32 cellular contexts compared by ENCODE assay signal in the genomic region with DNA sequence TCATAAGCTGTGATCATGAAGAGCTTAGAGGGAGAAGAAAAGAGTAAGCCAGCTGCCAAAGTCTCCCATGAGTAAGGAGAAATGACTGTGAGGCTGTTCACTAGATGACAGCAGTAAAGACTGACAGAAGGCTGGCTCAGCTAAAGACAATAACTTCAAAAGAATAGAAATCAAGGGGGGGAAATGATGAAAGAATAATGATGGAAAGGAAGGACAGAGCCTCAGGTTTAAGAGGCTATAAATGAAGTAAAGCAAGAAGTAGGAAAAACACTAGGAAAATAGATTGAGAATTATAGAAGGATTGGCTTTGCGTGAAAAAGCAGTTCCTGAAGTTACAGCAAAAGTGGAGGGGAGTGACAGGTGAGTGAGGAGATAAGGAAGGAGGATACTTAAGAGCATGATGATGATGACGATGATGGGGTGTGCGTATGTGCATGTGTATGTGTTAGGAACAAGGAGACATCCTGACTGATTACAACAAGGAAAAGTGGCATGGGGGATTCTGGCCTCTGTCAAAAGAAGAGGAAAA. TPM values are rescaled to one million over a fixed set of nuclear protein-coding genes. Genes with fewer than 3 reads are reported as not detected.
DNase-seq lines count a peak whose midpoint lies in the region; ATAC-seq and TF ChIP-seq lines count a peak whose summit lies in the region.
"Had no signal": no experiment of that assay in that cellular context is flagged by ENCODE, and none has a peak within 500 bp of the region (broad histone marks: within the 10 kb centered on the region; RNA-seq: fewer than 3 reads in every experiment).

No MANE protein-coding gene starts in this region.

- peak; percentile 26 for DNase-seq in D341Med (ENCODE audit: low spot score)
- DNase-seq in IMR-90: peak; percentile 31
- peak; percentile 11 for DNase-seq in epithelial cell of esophagus (ENCODE audit: low read depth)
- peak; percentile 12 for DNase-seq in renal cortical epithelial cell (ENCODE audit: low read depth)
- DNase-seq in stimulated activated CD4-positive, alpha-beta T cell treated with anti-CD3 and anti-CD28 coated beads, Interleukin-1b, Interleukin-23, amount 100 ng/mL, for 48 hours: no peak
- DNase-seq in NCI-H1930 (lab: John Stamatoyannopoulos, UW): no peak
- DNase-seq in Ammon's horn (ENCODE audit: low spot score): no peak
- no peak for DNase-seq in retina
- DNase-seq: activated CD4-positive, alpha-beta T cell treated with anti-CD3 and anti-CD28 coated beads for 48 hours; activated naive CD4-positive, alpha-beta T cell treated with anti-CD3 and anti-CD28 coated beads, Interleukin-2, amount 50 U/mL, for 16 hours; BE2C; body of pancreas; DMS53; esophagus squamous epithelium; HFFc6; hippocampal formation; left colon; mammary epithelial cell; NCI-H2081; NCI-H446; NCI-H748 treated with DMSO at 0.1 percent for 48 hours; nephron progenitor cell; RPMI8226; small intestine; T-helper 9 cell; tibial artery had no signal

- H4K20me1 ChIP-seq in IMR-90 (ENCODE audit: insufficient read depth, low read length): no peaks in the 10 kb centered on the region

- no peak overlapping the region for H3K4me2 ChIP-seq in IMR-90 (ENCODE audit: low read depth, low read length)
- H3K4me2 ChIP-seq: GM23338 had no signal

- CTCF ChIA-PET in IMR-90 (lab: Yijun Ruan, JAX): interaction anchor here (0.9 kb wide), 1 partner anchor 15 kb away, joined by 3 read pairs; no protein-coding TSS in a partner anchor

- no peak overlapping the region for H3K4ac ChIP-seq in IMR-90 (ENCODE audit: low read depth, low read length)

- H3K18ac ChIP-seq in IMR-90 (ENCODE audit: low read depth, low read length): no peak overlapping the region

- H3K79me1 ChIP-seq in IMR-90 (ENCODE audit: low read depth in 1 of 2, low read length in 2 of 2): peaks cover 13 to 16% of the 10 kb centered on the region in 2 experiments; a peak in 3 of 4 replicates

- H3K4me3 ChIP-seq in IMR-90 (ENCODE audit: insufficient read depth, low read depth, low read length) (no peak overlapping the region), epithelial cell of esophagus (ENCODE audit: low read length) (no peak overlapping the region)
- H3K4me3 ChIP-seq: body of pancreas, esophagus squamous epithelium, GM23338, SJSA1, tibial artery, vagina had no signal

- H3K27ac ChIP-seq in IMR-90 (ENCODE audit: insufficient read depth, low read length): no peak overlapping the region
- H3K27ac ChIP-seq: body of pancreas, esophagus squamous epithelium, SJSA1, tibial artery, vagina, VCaP had no signal

- no peak overlapping the region for H3K14ac ChIP-seq in IMR-90 (replicated peaks; ENCODE audit: low read depth, low read length)

- dilution Hi-C loops in IMR-90 (cut with HindIII; ENCODE audit: low sequenced_read_pairs, unreplicated experiment): no loop called here

- H4K5ac ChIP-seq in IMR-90 (ENCODE audit: low read depth, low read length): no peak overlapping the region

- H3K27me3 ChIP-seq in IMR-90 (ENCODE audit: control insufficient read depth, insufficient read depth, low read length): no peaks in the 10 kb centered on the region
- H3K27me3 ChIP-seq: BE2C, body of pancreas, esophagus squamous epithelium, tibial artery, vagina had no signal

- no peak overlapping the region for H3K9ac ChIP-seq in IMR-90 (ENCODE audit: low read depth, low read length)

- TF ChIP-seq RAD21 in IMR-90 (IDR thresholded peaks at IDR 0.05; ENCODE audit: low read length): no peak

- intact Hi-C loops in IMR-90 (cut with micrococcal nuclease): no loop called here

- H3K9me3 ChIP-seq in IMR-90 (ENCODE audit: control insufficient read depth, insufficient read depth, low read length): no peaks in the 10 kb centered on the region
- H3K9me3 ChIP-seq: BE2C, body of pancreas, esophagus squamous epithelium, SJSA1, tibial artery, vagina had no signal

- no peak overlapping the region for H3K56ac ChIP-seq in IMR-90 (ENCODE audit: extremely low read depth, insufficient read depth, low read length)

- WGBS in IMR-90 (ENCODE audit: extremely low coverage in 2 of 2, insufficient read length in 1 of 2), 2 experiments: 100% methylated on average over 1 of the region's 3 CpGs; no CpG with 5 or more reads in 1 of the 2 experiments

- ATAC-seq in IMR-90 (ENCODE audit: low read depth): no peak
- ATAC-seq: activated T-helper 17 cell treated with anti-CD3 and anti-CD28 coated beads, Interleukin-2, amount 50 U/mL, for 72 hours; body of pancreas; GM23338; left colon had no signal

- no peak for TF ChIP-seq POLR2A in IMR-90 (IDR thresholded peaks at IDR 0.05; ENCODE audit: low read depth, low read length)

- peaks cover 2% of the 10 kb centered on the region; the same call in 1 of the 2 replicates for H3K9me1 ChIP-seq in IMR-90 (ENCODE audit: insufficient read depth, low read length)

- H4K91ac ChIP-seq in IMR-90 (ENCODE audit: insufficient read depth, low read depth, low read length): no peak overlapping the region

- H2BK20ac ChIP-seq in IMR-90 (ENCODE audit: low read depth, low read length): no peak overlapping the region

- no peak overlapping the region for H2AFZ ChIP-seq in IMR-90 (replicated peaks; ENCODE audit: low read length, poor library complexity)
- H2AFZ ChIP-seq: GM23338 had no signal

- no TSS peak for BruUV-seq in IMR-90 (replicated peaks; lab: Mats Ljungman, UMichigan)

- no peak overlapping the region for H2BK120ac ChIP-seq in IMR-90 (ENCODE audit: low read depth, low read length)

- 0 out of 2 replicates have a peak, but pooled peaks cover 1% of the 10 kb centered on the region for H3K36me3 ChIP-seq in IMR-90 (ENCODE audit: control insufficient read depth, insufficient read depth, low read length)
- H3K36me3 ChIP-seq: BE2C, tibial artery, vagina had no signal

- no peak overlapping the region for H2AK5ac ChIP-seq in IMR-90 (ENCODE audit: low read depth, low read length)

- H2BK5ac ChIP-seq in IMR-90 (ENCODE audit: low read depth, low read length, poor library complexity, severe bottlenecking): no peak overlapping the region

- in situ Hi-C loops in IMR-90 (cut with MboI; ENCODE audit: low sequenced_read_pairs): no loop called here

- H3K23ac ChIP-seq in IMR-90 (ENCODE audit: low read depth, low read length): no peak overlapping the region

- no peak overlapping the region for H2BK15ac ChIP-seq in IMR-90 (ENCODE audit: low read depth, low read length)

- no peaks in the 10 kb centered on the region for H3K4me1 ChIP-seq in IMR-90 (ENCODE audit: control insufficient read depth, insufficient read depth, low read length)
- H3K4me1 ChIP-seq: body of pancreas, esophagus squamous epithelium, SJSA1, tibial artery, vagina had no signal

- H4K8ac ChIP-seq in IMR-90 (ENCODE audit: low read depth in 2 of 2, low read length in 2 of 2): no peak overlapping the region

- TF ChIP-seq CTCF in IMR-90 (conservative IDR thresholded peaks at IDR 0.05; ENCODE audit: low read depth, low read length) (no peak), epithelial cell of esophagus (IDR thresholded peaks at IDR 0.05; ENCODE audit: insufficient read depth, low read depth, low read length, missing control alignments) (no peak)

- POLR2A ChIA-PET in IMR-90 (lab: Charles Lee; ENCODE audit: unreplicated experiment): no interaction called here

- H2AK9ac ChIP-seq in IMR-90 (replicated peaks; ENCODE audit: low read depth, low read length, poor library complexity): no peak overlapping the region

TF ChIP-seq in IMR-90, 13 proteins besides CTCF, POLR2A, EP300 and RAD21:
- TF ChIP-seq CHD1 (IDR thresholded peaks at IDR 0.05; ENCODE audit: low read depth, low read length): no peak
- TF ChIP-seq SMC3 (IDR thresholded peaks at IDR 0.05; ENCODE audit: low read depth, low read length): no peak
- TF ChIP-seq, protein P1, sequence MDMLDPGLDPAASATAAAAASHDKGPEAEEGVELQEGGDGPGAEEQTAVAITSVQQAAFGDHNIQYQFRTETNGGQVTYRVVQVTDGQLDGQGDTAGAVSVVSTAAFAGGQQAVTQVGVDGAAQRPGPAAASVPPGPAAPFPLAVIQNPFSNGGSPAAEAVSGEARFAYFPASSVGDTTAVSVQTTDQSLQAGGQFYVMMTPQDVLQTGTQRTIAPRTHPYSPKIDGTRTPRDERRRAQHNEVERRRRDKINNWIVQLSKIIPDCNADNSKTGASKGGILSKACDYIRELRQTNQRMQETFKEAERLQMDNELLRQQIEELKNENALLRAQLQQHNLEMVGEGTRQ (IDR thresholded peaks at IDR 0.05; ENCODE audit: low read depth, low read length): no peak
- TF ChIP-seq BHLHE40 (IDR thresholded peaks at IDR 0.05; ENCODE audit: low read depth, low read length): no peak
- TF ChIP-seq FOS (IDR thresholded peaks at IDR 0.05; ENCODE audit: low read depth, low read length): no peak
- TF ChIP-seq, protein P2, sequence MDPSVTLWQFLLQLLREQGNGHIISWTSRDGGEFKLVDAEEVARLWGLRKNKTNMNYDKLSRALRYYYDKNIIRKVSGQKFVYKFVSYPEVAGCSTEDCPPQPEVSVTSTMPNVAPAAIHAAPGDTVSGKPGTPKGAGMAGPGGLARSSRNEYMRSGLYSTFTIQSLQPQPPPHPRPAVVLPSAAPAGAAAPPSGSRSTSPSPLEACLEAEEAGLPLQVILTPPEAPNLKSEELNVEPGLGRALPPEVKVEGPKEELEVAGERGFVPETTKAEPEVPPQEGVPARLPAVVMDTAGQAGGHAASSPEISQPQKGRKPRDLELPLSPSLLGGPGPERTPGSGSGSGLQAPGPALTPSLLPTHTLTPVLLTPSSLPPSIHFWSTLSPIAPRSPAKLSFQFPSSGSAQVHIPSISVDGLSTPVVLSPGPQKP (IDR thresholded peaks at IDR 0.05; ENCODE audit: borderline replicate concordance, low read depth, low read length): no peak
- TF ChIP-seq CEBPB (IDR thresholded peaks at IDR 0.05; ENCODE audit: low read depth, low read length): no peak
- TF ChIP-seq RFX5 (IDR thresholded peaks at IDR 0.05; ENCODE audit: low read depth, low read length): no peak
- TF ChIP-seq RCOR1 (IDR thresholded peaks at IDR 0.05; ENCODE audit: insufficient replicate concordance, low read length): no peak
- no peak for TF ChIP-seq MAFK (IDR thresholded peaks at IDR 0.05; ENCODE audit: low read depth, low read length)
- TF ChIP-seq MAZ (IDR thresholded peaks at IDR 0.05; ENCODE audit: borderline replicate concordance, low read depth, low read length): no peak
- no peak for TF ChIP-seq MXI1 (IDR thresholded peaks at IDR 0.05; ENCODE audit: borderline replicate concordance, low read depth, low read length)
- TF ChIP-seq NFE2L2 (IDR thresholded peaks at IDR 0.05; ENCODE audit: low read depth, low read length): no peak

RNA-seq across cellular contexts. Expression of a gene that starts 48.2 kb away (rescaled TPM):
- total RNA-seq in IMR-90 (2012; rRNA removed): 120 and 171 TPM in 2 replicates
- 38.6 and 45.1 TPM in 2 replicates for polyA plus RNA-seq in IMR-90 (2012; rRNA removed)
- polyA plus RNA-seq in IMR-90 (2012; cell fraction: cytosol; rRNA removed): 5.3 and 9.9 TPM in 2 replicates
- 2.5 and 23.9 TPM in 2 replicates for polyA plus RNA-seq in IMR-90 (2012; cell fraction: nucleus; rRNA removed; ENCODE audit: low replicate concordance)
- total RNA-seq in renal cortical epithelial cell: 115 and 154 TPM in 2 replicates

RNA-seq across cellular contexts. Expression of a gene that starts 56.5 kb away (rescaled TPM):
- total RNA-seq in IMR-90 (2012; rRNA removed) (under 0.01 TPM in 2 replicates), renal cortical epithelial cell (2.8 and 3.6 TPM in 2 replicates)
- 0.15 and 0.19 TPM in 2 replicates for polyA plus RNA-seq in IMR-90 (2012; rRNA removed)
- polyA plus RNA-seq in IMR-90 (2012; cell fraction: cytosol; rRNA removed): 0.02 and 0.04 TPM in 2 replicates
- 0.74 and 2.3 TPM in 2 replicates for polyA plus RNA-seq in IMR-90 (2012; cell fraction: nucleus; rRNA removed; ENCODE audit: low replicate concordance)
- total RNA-seq: GM23338, HFFc6, SJSA1, vagina had no signal
- polyA plus RNA-seq: GM23338, IgD-negative memory B cell had no signal

Comparison
In these comparisons a context has a peak if more than half of its experiments do, and no peak if none do; other contexts are left out.
1. DNase-seq: peak in D341Med (single experiment), IMR-90 (single experiment), epithelial cell of esophagus (single experiment) and renal cortical epithelial cell (single experiment); none in stimulated activated CD4-positive, alpha-beta T cell treated with anti-CD3 and anti-CD28 coated beads, Interleukin-1b, Interleukin-23, amount 100 ng/mL, for 48 hours (single experiment), NCI-H1930 (0 of 2), Ammon's horn (single experiment) and retina (single experiment).